Comparison of ENCODE assay signal across 11 cellular contexts in the genomic region with DNA sequence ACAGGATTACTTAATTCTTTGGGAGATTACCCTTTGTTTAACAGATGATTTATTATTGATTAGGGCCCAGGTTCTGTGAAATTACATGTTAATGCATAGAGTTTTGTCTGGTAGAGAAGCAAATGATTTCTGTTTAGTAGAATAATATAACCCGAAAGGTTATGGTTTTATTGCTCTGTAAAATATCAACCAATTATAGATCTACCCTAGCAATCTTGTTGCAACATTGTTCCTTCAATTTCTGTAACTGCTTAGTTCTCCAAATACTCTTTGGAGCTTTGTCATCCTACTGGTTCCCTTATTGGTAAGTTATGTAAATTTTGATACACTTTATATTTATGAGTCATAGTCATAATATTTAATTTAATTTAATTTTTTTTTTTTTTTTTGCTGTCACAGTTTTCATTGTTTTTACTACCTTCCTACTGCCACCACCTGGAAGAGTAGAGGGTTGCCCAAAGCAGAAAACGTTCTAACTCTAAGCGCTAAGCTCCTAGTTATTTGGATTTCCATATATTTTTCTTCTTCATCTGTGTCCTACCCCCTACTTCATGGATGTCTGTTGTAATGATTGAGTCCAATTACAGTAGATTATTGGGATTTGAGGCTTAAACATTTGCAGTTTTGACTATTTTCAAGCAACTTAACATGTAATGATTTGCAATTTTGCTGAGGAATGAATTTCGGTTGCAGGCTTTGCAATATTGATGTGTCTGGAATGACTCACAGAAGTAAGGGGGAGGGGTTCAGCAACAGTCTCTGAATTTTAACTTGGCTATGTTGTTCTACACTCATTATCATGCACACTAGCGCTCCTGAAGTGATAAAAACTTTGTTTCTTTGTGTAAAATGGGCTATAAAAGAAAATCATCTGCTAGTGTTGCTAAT. TPM values are rescaled to one million over a fixed set of nuclear protein-coding genes. Genes with fewer than 3 reads are reported as not detected.
DNase-seq lines count a peak whose midpoint lies in the region; ATAC-seq, FAIRE-seq and TF ChIP-seq lines count a peak whose summit lies in the region.
"Had no signal": no experiment of that assay in that cellular context is flagged by ENCODE, and none has a peak within 500 bp of the region (broad histone marks: within the 10 kb centered on the region; RNA-seq: fewer than 3 reads in every experiment).

No MANE protein-coding gene starts in this region.

- DNase-seq in bronchial epithelial cell (ENCODE audit: low read depth), result peak; percentile 27
- DNase-seq in smooth muscle cell (lab: John Stamatoyannopoulos, UW; ENCODE audit: unreplicated experiment), result no peak
- DNase-seq in NK-92 treated with Interleukin-12 subunit alpha and Interleukin-12 subunit beta, amount 100 ng/mL, for 24 hours (lab: John Stamatoyannopoulos, UW), result no peak
- DNase-seq in HAP-1 (ENCODE audit: low spot score in 2 of 2), result no peak
- DNase-seq in GM20000 (ENCODE audit: low spot score), result no peak
- DNase-seq: gastrocnemius medialis, NCI-H526, retina had no signal

- no peak for FAIRE-seq in bronchial epithelial cell (lab: Jason Lieb, UNC)
- FAIRE-seq: GM19239 had no signal

- no peaks in the 10 kb centered on the region for H3K9me2 ChIP-seq in Loucy (replicated peaks; ENCODE audit: low read depth, low read length)

- H3K27me3 ChIP-seq in Loucy (ENCODE audit: insufficient read depth, low read length, poor library complexity, severe bottlenecking) (peaks cover 40% of the 10 kb centered on the region), bronchial epithelial cell (ENCODE audit: control insufficient read depth, insufficient read depth, low read length) (peaks cover 3% of the 10 kb centered on the region), smooth muscle cell (ENCODE audit: low read depth) (no peaks in the 10 kb centered on the region), HAP-1 (ENCODE audit: low read depth) (no peaks in the 10 kb centered on the region)
- H3K27me3 ChIP-seq: gastrocnemius medialis had no signal

- H3K79me2 ChIP-seq in Loucy (ENCODE audit: insufficient read depth, low read length), result no peaks in the 10 kb centered on the region
- no peaks in the 10 kb centered on the region for H3K79me2 ChIP-seq in smooth muscle cell (ENCODE audit: low read depth)

- no peak overlapping the region for H3K4me3 ChIP-seq in Loucy (ENCODE audit: low read length, poor library complexity, severe bottlenecking)
- H3K4me3 ChIP-seq in bronchial epithelial cell (ENCODE audit: low read depth, low read length), result no peak overlapping the region
- no peak overlapping the region for H3K4me3 ChIP-seq in smooth muscle cell
- H3K4me3 ChIP-seq in HAP-1, result no peak overlapping the region
- H3K4me3 ChIP-seq: gastrocnemius medialis had no signal

- H2AFZ ChIP-seq in Loucy (ENCODE audit: low read length) (no peak overlapping the region), smooth muscle cell (ENCODE audit: low read depth) (no peak overlapping the region)

- H4K20me1 ChIP-seq in Loucy (ENCODE audit: insufficient read depth, low read length, poor library complexity, severe bottlenecking), result no peaks in the 10 kb centered on the region
- H4K20me1 ChIP-seq in smooth muscle cell (ENCODE audit: low read depth), result no peaks in the 10 kb centered on the region

- no peak overlapping the region for H3K4me2 ChIP-seq in Loucy (ENCODE audit: low read depth, low read length, poor library complexity, severe bottlenecking)
- H3K4me2 ChIP-seq in smooth muscle cell, result peak overlapping the region; percentile 70

- ATAC-seq in GM21529 (IDR thresholded peaks at IDR 0.05; ENCODE audit: unreplicated experiment), result peak; percentile 53
- ATAC-seq: gastrocnemius medialis had no signal

- H3K9ac ChIP-seq in Loucy (ENCODE audit: low read depth, low read length, poor library complexity, severe bottlenecking) (no peak overlapping the region), smooth muscle cell (ENCODE audit: low read depth) (no peak overlapping the region)

- H3K27ac ChIP-seq in smooth muscle cell (ENCODE audit: low read depth), result no peak overlapping the region
- H3K27ac ChIP-seq: gastrocnemius medialis had no signal

- no peaks in the 10 kb centered on the region for H3K9me3 ChIP-seq in Loucy (ENCODE audit: insufficient read depth, low read depth, low read length)
- no peaks in the 10 kb centered on the region for H3K9me3 ChIP-seq in smooth muscle cell (replicated peaks; ENCODE audit: low read depth)
- no peaks in the 10 kb centered on the region for H3K9me3 ChIP-seq in HAP-1
- H3K9me3 ChIP-seq: gastrocnemius medialis had no signal

- in situ Hi-C loops in HAP-1 (cut with MboI; ENCODE audit: low sequenced_read_pairs), result no loop called here

- TF ChIP-seq CTCF in Loucy (conservative IDR thresholded peaks at IDR 0.05; ENCODE audit: low read length), result peak; percentile 30; the same call in 1 of the 2 replicates
- no peak for TF ChIP-seq CTCF in bronchial epithelial cell (IDR thresholded peaks at IDR 0.05; ENCODE audit: insufficient read depth, low read length, severe bottlenecking)
- TF ChIP-seq CTCF in smooth muscle cell (IDR thresholded peaks at IDR 0.05; ENCODE audit: borderline replicate concordance, insufficient read depth, poor library complexity, severe bottlenecking), result no peak
- TF ChIP-seq CTCF in GM20000 (IDR thresholded peaks at IDR 0.05; ENCODE audit: extremely low read depth, missing control alignments), result no peak

- H3F3A ChIP-seq in Loucy (ENCODE audit: low read depth) (no peaks in the 10 kb centered on the region), smooth muscle cell (ENCODE audit: low read depth) (no peaks in the 10 kb centered on the region)

- H3K4me1 ChIP-seq in Loucy (ENCODE audit: insufficient read depth, low read length, poor library complexity, severe bottlenecking) (no peaks in the 10 kb centered on the region), smooth muscle cell (ENCODE audit: low read depth) (no peaks in the 10 kb centered on the region), HAP-1 (peaks cover 10% of the 10 kb centered on the region)
- H3K4me1 ChIP-seq: gastrocnemius medialis had no signal

- 48% methylated on average over 5 of the region's 5 CpGs for WGBS in smooth muscle cell (ENCODE audit: low lambda C conversion rate)

- H3K36me3 ChIP-seq in Loucy (ENCODE audit: insufficient read depth, low read length), result no peaks in the 10 kb centered on the region
- no peaks in the 10 kb centered on the region for H3K36me3 ChIP-seq in bronchial epithelial cell (ENCODE audit: control insufficient read depth, insufficient read depth, low read length)
- H3K36me3 ChIP-seq in smooth muscle cell (ENCODE audit: low read depth), result no peaks in the 10 kb centered on the region
- no peaks in the 10 kb centered on the region for H3K36me3 ChIP-seq in HAP-1 (replicated peaks)
- H3K36me3 ChIP-seq: gastrocnemius medialis had no signal

RNA-seq across cellular contexts. Expression of gene NABP1, which starts 51.0 kb away (rescaled TPM):
- total RNA-seq in bronchial epithelial cell (45.5 and 70.0 TPM in 2 replicates), smooth muscle cell (38.3 and 44.9 TPM in 2 replicates)
- 7.8 and 20.4 TPM in 2 replicates for polyA plus RNA-seq in smooth muscle cell
